Comparison of ENCODE assay signal across 8 cellular contexts in genomic region chr4:87235020-87235671, GRCh38. TPM values are rescaled to one million over a fixed set of nuclear protein-coding genes. Genes with fewer than 3 reads are reported as not detected.
DNase-seq lines count a peak whose midpoint lies in the region; ATAC-seq and TF ChIP-seq lines count a peak whose summit lies in the region.

No MANE protein-coding gene starts in this region.

- ATAC-seq in activated naive CD8-positive, alpha-beta T cell treated with anti-CD3 and anti-CD28 coated beads, Interleukin-2, amount 50 U/mL, for 24 hours = no peak

- H3K36me3 Mint-ChIP-seq in activated naive CD4-positive, alpha-beta T cell treated with anti-CD3 and anti-CD28 coated beads, Interleukin-2, amount 50 U/mL, for 24 hours = no peaks in the 10 kb centered on the region
- no peaks in the 10 kb centered on the region for H3K36me3 Mint-ChIP-seq in activated naive CD8-positive, alpha-beta T cell treated with anti-CD3 and anti-CD28 coated beads, Interleukin-2, amount 50 U/mL, for 24 hours (ENCODE audit: low read depth)
- H3K36me3 Mint-ChIP-seq in type B pancreatic cell = no peaks in the 10 kb centered on the region

- H3K27ac Mint-ChIP-seq in activated naive CD4-positive, alpha-beta T cell treated with anti-CD3 and anti-CD28 coated beads, Interleukin-2, amount 50 U/mL, for 24 hours = no peak overlapping the region
- peak overlapping the region; percentile 31 for H3K27ac Mint-ChIP-seq in activated naive CD8-positive, alpha-beta T cell treated with anti-CD3 and anti-CD28 coated beads, Interleukin-2, amount 50 U/mL, for 24 hours
- no peak overlapping the region for H3K27ac Mint-ChIP-seq in type B pancreatic cell

- TF ChIP-seq CTCF in type B pancreatic cell (conservative IDR thresholded peaks at IDR 0.05) = no peak

- H3K4me1 Mint-ChIP-seq in activated naive CD4-positive, alpha-beta T cell treated with anti-CD3 and anti-CD28 coated beads, Interleukin-2, amount 50 U/mL, for 24 hours = no peaks in the 10 kb centered on the region
- peaks cover 1% of the 10 kb centered on the region for H3K4me1 Mint-ChIP-seq in activated naive CD8-positive, alpha-beta T cell treated with anti-CD3 and anti-CD28 coated beads, Interleukin-2, amount 50 U/mL, for 24 hours
- no peaks in the 10 kb centered on the region for H3K4me1 Mint-ChIP-seq in type B pancreatic cell (ENCODE audit: unreplicated experiment)

- H3K36me3 ChIP-seq in H7 (replicated peaks; ENCODE audit: control insufficient read depth, insufficient read depth, low read length) = no peaks in the 10 kb centered on the region

- H3K4me3 Mint-ChIP-seq in activated naive CD4-positive, alpha-beta T cell treated with anti-CD3 and anti-CD28 coated beads, Interleukin-2, amount 50 U/mL, for 24 hours = peak overlapping the region; percentile 83
- no peak overlapping the region for H3K4me3 Mint-ChIP-seq in activated naive CD8-positive, alpha-beta T cell treated with anti-CD3 and anti-CD28 coated beads, Interleukin-2, amount 50 U/mL, for 24 hours
- H3K4me3 Mint-ChIP-seq in type B pancreatic cell = peak overlapping the region; percentile 45

- H3K9me3 Mint-ChIP-seq in activated naive CD4-positive, alpha-beta T cell treated with anti-CD3 and anti-CD28 coated beads, Interleukin-2, amount 50 U/mL, for 24 hours = no peaks in the 10 kb centered on the region
- no peaks in the 10 kb centered on the region for H3K9me3 Mint-ChIP-seq in activated naive CD8-positive, alpha-beta T cell treated with anti-CD3 and anti-CD28 coated beads, Interleukin-2, amount 50 U/mL, for 24 hours
- no peaks in the 10 kb centered on the region for H3K9me3 Mint-ChIP-seq in type B pancreatic cell

- peaks cover 3% of the 10 kb centered on the region for H3K27me3 Mint-ChIP-seq in activated naive CD4-positive, alpha-beta T cell treated with anti-CD3 and anti-CD28 coated beads, Interleukin-2, amount 50 U/mL, for 24 hours
- peaks cover 5% of the 10 kb centered on the region for H3K27me3 Mint-ChIP-seq in activated naive CD8-positive, alpha-beta T cell treated with anti-CD3 and anti-CD28 coated beads, Interleukin-2, amount 50 U/mL, for 24 hours
- H3K27me3 Mint-ChIP-seq in type B pancreatic cell = no peaks in the 10 kb centered on the region

- no peaks in the 10 kb centered on the region for H3K27me3 ChIP-seq in H7 (ENCODE audit: control insufficient read depth, insufficient read depth, low read length)

- no peak overlapping the region; the same call in 1 of the 2 replicates for H3K4me3 ChIP-seq in H7 (ENCODE audit: insufficient read depth, low read depth, low read length)

- no peak for DNase-seq in activated naive CD4-positive, alpha-beta T cell treated with anti-CD3 and anti-CD28 coated beads, Interleukin-2, amount 50 U/mL, for 16 hours
- DNase-seq in activated naive CD8-positive, alpha-beta T cell treated with anti-CD3 and anti-CD28 coated beads, Interleukin-2, amount 50 U/mL, for 24 hours = no peak
- DNase-seq in kidney tubule cell (ENCODE audit: low spot score) (peak; percentile 60), type B pancreatic cell (ENCODE audit: extremely low spot score, unreplicated experiment) (no peak), H7 (no peak), putamen (ENCODE audit: low spot score) (no peak)
- no peak for DNase-seq in stimulated activated CD4-positive, alpha-beta T cell treated with anti-CD3 and anti-CD28 coated beads, Interleukin-2, amount 100 ng/mL, for 24 hours

RNA-seq across cellular contexts. Expression of gene KLHL8, which starts 14.7 kb away (rescaled TPM):
- total RNA-seq in type B pancreatic cell (ENCODE audit: low replicate concordance) = 11.2 and 16.6 TPM in 2 replicates
- total RNA-seq in H7 (2014; rRNA removed; shearing (Covaris generic)) = 4.4 and 4.6 TPM in 2 replicates
